Comparison of ENCODE assay signal across 11 cellular contexts in the genomic region with DNA sequence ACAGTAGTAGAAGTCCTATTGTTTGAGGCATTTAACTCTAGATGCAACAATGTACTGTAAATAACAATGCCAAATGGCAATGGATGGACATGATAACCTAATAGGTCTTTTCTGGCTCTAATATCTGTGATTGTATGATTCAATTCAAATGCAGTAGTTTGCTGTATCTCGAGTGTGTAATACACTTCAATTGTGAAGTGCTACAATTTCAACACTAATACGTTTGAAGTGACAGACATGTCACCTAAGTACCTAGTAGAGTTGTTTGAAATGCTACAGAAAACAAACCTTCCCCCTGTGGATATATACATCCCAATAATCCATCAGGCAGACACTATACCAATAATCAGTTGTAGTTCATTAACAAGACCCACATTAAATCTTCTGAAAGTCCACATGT.
"Had no signal": no experiment of that assay in that cellular context is flagged by ENCODE, and none has a peak within 500 bp of the region (broad histone marks: within the 10 kb centered on the region; RNA-seq: fewer than 3 reads in every experiment).

No MANE protein-coding gene starts in this region.

- DNase-seq: GOT3, H7, HFFc6, IMR-90, KG1 had no signal

- H3K9me3 ChIP-seq: HAP-1 had no signal

- H3K36me3 ChIP-seq: HAP-1 had no signal

- ATAC-seq: HCT116, HepG2, K562 had no signal

- H3K27ac Mint-ChIP-seq: HFFc6 had no signal

- H3K4me1 ChIP-seq: HAP-1 had no signal

- H3K4me3 Mint-ChIP-seq: HFFc6 had no signal

- H3K4me3 ChIP-seq: GM23248, HAP-1, K562 had no signal

- H3K27ac ChIP-seq: GM23248, HL-60 had no signal
